2 cellular contexts compared by ENCODE assay signal in the genomic region with DNA sequence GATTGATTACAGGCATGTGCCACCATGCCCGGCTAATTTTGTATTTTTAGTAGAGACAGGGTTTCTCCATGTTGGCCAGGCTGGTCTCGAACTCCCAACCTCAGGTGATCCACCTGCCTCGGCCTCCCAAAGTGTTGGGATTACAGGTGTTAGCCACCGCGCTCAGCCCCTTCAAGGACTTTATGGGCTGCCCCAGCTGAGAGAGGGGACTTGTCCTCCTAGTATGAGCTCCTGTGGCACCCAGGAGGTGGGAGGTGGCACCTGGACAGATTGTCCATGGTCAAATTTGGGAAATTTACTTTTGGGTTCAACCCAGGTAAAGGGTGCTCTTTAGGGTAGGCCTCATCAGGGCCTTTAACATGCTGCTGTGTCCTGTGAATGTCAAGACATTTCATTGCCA. TPM values are rescaled to one million over a fixed set of nuclear protein-coding genes. Genes with fewer than 3 reads are reported as not detected.
"Had no signal": no experiment of that assay in that cellular context is flagged by ENCODE, and none has a peak within 500 bp of the region (broad histone marks: within the 10 kb centered on the region; RNA-seq: fewer than 3 reads in every experiment).

No MANE protein-coding gene starts in this region.

RNA-seq across cellular contexts. Expression of gene PACSIN1, which starts 17.9 kb away (rescaled TPM):
- total RNA-seq: lung microvascular endothelial cell, osteocyte had no signal
